Comparison of ENCODE assay signal across 8 cellular contexts in genomic region chr6:43635387-43636311, GRCh38. TPM values are rescaled to one million over a fixed set of nuclear protein-coding genes. Genes with fewer than 3 reads are reported as not detected.
A peak's percentile ranks its signal among the peaks of the same experiment; 100 is the strongest.
DNase-seq lines count a peak whose midpoint lies in the region; FAIRE-seq and TF ChIP-seq lines count a peak whose summit lies in the region.

Gene MAD2L1BP, plus strand, starts transcription at chr6:43635840. Its CDS starts 36 bp downstream, at chr6:43635876.

- peak within 1 kb of the TSS; percentile 96 for H3K18ac ChIP-seq in neuronal stem cell (ENCODE audit: low read length)

- TF ChIP-seq POLR2A in NB4 (IDR thresholded peaks at IDR 0.05; ENCODE audit: extremely low read depth, insufficient read length) = peak; percentile 88

- TF ChIP-seq CTCF in HEK293 (tag by site-specific recombination; IDR thresholded peaks at IDR 0.05) (no peak), NB4 (IDR thresholded peaks at IDR 0.05; ENCODE audit: low read depth, low read length) (no peak)

- CTCF ChIA-PET in HEK293 (lab: Yijun Ruan, JAX) = interaction anchor here (0.6 to 2.0 kb wide), 8 partner anchors 9 to 438 kb away, joined by 3 to 8 read pairs (median 4); partner anchors contain the start of gene RSPH9

- H2AK5ac ChIP-seq in neuronal stem cell (ENCODE audit: low read depth, low read length) = peak within 1 kb of the TSS; percentile 56

- peak within 1 kb of the TSS; percentile 58 for H3K23ac ChIP-seq in neuronal stem cell (ENCODE audit: low read depth, low read length, poor library complexity)

- H3K9ac ChIP-seq in neuronal stem cell (ENCODE audit: low read depth, low read length, poor library complexity) (peak within 1 kb of the TSS; percentile 85), subcutaneous abdominal adipose tissue (ENCODE audit: low read length in 5 of 5) (peak within 1 kb of the TSS; percentile 91 to 98 (median 92))

- H2BK5ac ChIP-seq in neuronal stem cell (ENCODE audit: low read length) = peak within 1 kb of the TSS; percentile 57

- peak; percentile 75 for DNase-seq in GDM1 (lab: John Stamatoyannopoulos, UW)
- DNase-seq in NB4 (ENCODE audit: low read depth) = peak; percentile 93
- DNase-seq in SK-N-DZ (ENCODE audit: low spot score) = peak; percentile 86
- peak; percentile 54 to 83 (median 71) for DNase-seq in activated naive CD4-positive, alpha-beta T cell (lab: John Stamatoyannopoulos, UW)
- peak; percentile 63 to 73 for DNase-seq in frontal cortex (ENCODE audit: low spot score in 2 of 2)
- peak; percentile 63 for DNase-seq in neuronal stem cell (ENCODE audit: low spot score)

- H2AFZ ChIP-seq in neuronal stem cell (ENCODE audit: low read length) = peak within 1 kb of the TSS; percentile 94

- no peak within 1 kb of the TSS for H4K91ac ChIP-seq in neuronal stem cell (ENCODE audit: low read depth, low read length, poor library complexity)

- H3K36me3 ChIP-seq in HEK293 (ENCODE audit: control insufficient read depth in 2 of 2, insufficient read depth in 1 of 2, low read length in 2 of 2) (peaks cover 35 to 40% of the 10 kb centered on the region in 2 experiments), neuronal stem cell (replicated peaks in 1 of 2; ENCODE audit: control insufficient read depth in 2 of 2, insufficient read depth in 2 of 2, low read length in 2 of 2) (peaks cover 18 to 39% of the 10 kb centered on the region in 2 donors), subcutaneous abdominal adipose tissue (ENCODE audit: control insufficient read depth in 5 of 5, insufficient read depth in 5 of 5, low read length in 5 of 5) (peaks cover 8 to 17% (median 17%) of the 10 kb centered on the region in 5 donors)

- H3K14ac ChIP-seq in neuronal stem cell (ENCODE audit: low read length) = no peak within 1 kb of the TSS

- no peak within 1 kb of the TSS for H3K4ac ChIP-seq in neuronal stem cell (ENCODE audit: low read length)

- H2BK120ac ChIP-seq in neuronal stem cell (ENCODE audit: low read depth, low read length) = no peak within 1 kb of the TSS

- H3K27ac ChIP-seq in HEK293 (ENCODE audit: extremely low read depth, low read depth, low read length) = peak within 1 kb of the TSS; percentile 71
- H3K27ac ChIP-seq in neuronal stem cell (replicated peaks; ENCODE audit: low read length) = peak within 1 kb of the TSS; percentile 42
- H3K27ac ChIP-seq in subcutaneous abdominal adipose tissue (ENCODE audit: low read depth, low read length) = peak within 1 kb of the TSS; percentile 85

- no peak within 1 kb of the TSS for H2BK12ac ChIP-seq in neuronal stem cell (ENCODE audit: low read length)

- H3K4me1 ChIP-seq in HEK293 (ENCODE audit: control insufficient read depth, insufficient read depth, low read length) = peaks cover 2% of the 10 kb centered on the region; the same call in 1 of the 2 replicates
- H3K4me1 ChIP-seq in neuronal stem cell (ENCODE audit: control insufficient read depth in 2 of 2, insufficient read depth in 1 of 2, low read depth in 1 of 2, low read length in 2 of 2) = peaks cover 6 to 8% of the 10 kb centered on the region in 2 donors
- peaks cover 4 to 33% (median 29%) of the 10 kb centered on the region in 5 donors for H3K4me1 ChIP-seq in subcutaneous abdominal adipose tissue (ENCODE audit: control insufficient read depth in 5 of 5, insufficient read depth in 5 of 5, low read length in 5 of 5)

- peak within 1 kb of the TSS; percentile 76 for H2BK15ac ChIP-seq in neuronal stem cell (ENCODE audit: low read length)

- no peaks in the 10 kb centered on the region for H3K27me3 ChIP-seq in neuronal stem cell (ENCODE audit: control insufficient read depth in 3 of 3, insufficient read depth in 3 of 3, low read depth in 1 of 3, low read length in 3 of 3)
- no peaks in the 10 kb centered on the region for H3K27me3 ChIP-seq in subcutaneous abdominal adipose tissue (ENCODE audit: control insufficient read depth in 5 of 5, insufficient read depth in 4 of 5, low read length in 5 of 5)

- H3K4me3 ChIP-seq in HEK293 (ENCODE audit: low read depth, low read length) (peak within 1 kb of the TSS; percentile 91), NB4 (ENCODE audit: low read depth, low read length) (peak within 1 kb of the TSS; percentile 99), neuronal stem cell (ENCODE audit: low read length in 2 of 2) (peak within 1 kb of the TSS; percentile 68 to 94), subcutaneous abdominal adipose tissue (ENCODE audit: low read depth in 1 of 5, low read length in 5 of 5) (peak within 1 kb of the TSS; percentile 89 to 99 (median 98))

- H3K9me3 ChIP-seq in HEK293 (ENCODE audit: control insufficient read depth, insufficient read depth, low read depth, low read length) (no peaks in the 10 kb centered on the region), neuronal stem cell (replicated peaks in 1 of 2; ENCODE audit: control insufficient read depth in 2 of 2, insufficient read depth in 1 of 2, low read depth in 1 of 2, low read length in 2 of 2) (no peaks in the 10 kb centered on the region), subcutaneous abdominal adipose tissue (ENCODE audit: control insufficient read depth in 5 of 5, low read length in 5 of 5) (no peaks in the 10 kb centered on the region)

- POLR2A ChIA-PET in HEK293 (lab: Yijun Ruan, JAX) = interaction anchor here (0.6 to 2.8 kb wide), 16 partner anchors 8 to 445 kb away, joined by 3 to 33 read pairs (median 4); partner anchors contain the start of genes RSPH9 and VEGFA

- no peak for FAIRE-seq in frontal cortex (lab: Jason Lieb, UNC)

- peaks cover 7% of the 10 kb centered on the region for H3K79me1 ChIP-seq in neuronal stem cell (ENCODE audit: low read depth, low read length)

- H4K8ac ChIP-seq in neuronal stem cell (ENCODE audit: low read depth, low read length) = peak within 1 kb of the TSS; percentile 83

- H3K4me2 ChIP-seq in neuronal stem cell (ENCODE audit: insufficient read depth, low read length, poor library complexity, severe bottlenecking) = peak within 1 kb of the TSS; percentile 77

- no CpG with 5 or more reads among the region's 48 CpGs for WGBS in neuronal stem cell (ENCODE audit: extremely low coverage in 2 of 2, insufficient read length in 2 of 2, insufficient replicate concordance in 1 of 2), 2 donors

TF ChIP-seq in HEK293, 187 proteins besides CTCF, POLR2A, EP300 and RAD21 (continues in another document):
- TF ChIP-seq ZNF514 (tag by site-specific recombination; IDR thresholded peaks at IDR 0.05) (no peak), ZNF473 (tag by site-specific recombination; IDR thresholded peaks at IDR 0.05) (no peak), KLF16 (tag by site-specific recombination; IDR thresholded peaks at IDR 0.05) (no peak; the same call in 1 of the 2 replicates), ZNF280C (tag by site-specific recombination; IDR thresholded peaks at IDR 0.05) (no peak), ZNF292 (tag by site-specific recombination; IDR thresholded peaks at IDR 0.05; ENCODE audit: borderline replicate concordance, low read depth) (no peak), PRDM10 (tag by site-specific recombination; IDR thresholded peaks at IDR 0.05) (peak; percentile 42; the same call in 1 of the 2 replicates), ZNF114 (tag by site-specific recombination; IDR thresholded peaks at IDR 0.05) (no peak), ZNF561 (tag by site-specific recombination; IDR thresholded peaks at IDR 0.05; ENCODE audit: borderline replicate concordance) (peak; percentile 73; the same call in 1 of the 2 replicates), ZNF623 (tag by site-specific recombination; IDR thresholded peaks at IDR 0.05) (no peak)

RNA-seq across cellular contexts. Expression of gene MAD2L1BP, which starts in this region (rescaled TPM):
- polyA plus RNA-seq in SK-N-DZ (2014; cell fraction: cytosol; rRNA removed) = 36.2 and 42.7 TPM in 2 replicates
- 27.0 and 28.3 TPM in 2 replicates for polyA plus RNA-seq in SK-N-DZ (2014; cell fraction: nucleus; rRNA removed)
- 25.3 TPM for total RNA-seq in frontal cortex
- 21.5 TPM for polyA plus RNA-seq in neuronal stem cell (2013, experiment 1 of 2)
- polyA plus RNA-seq in neuronal stem cell (2013, experiment 2 of 2) = 22.5 TPM

Comparison
In these comparisons a context has a peak if more than half of its experiments do, and no peak if none do; other contexts are left out.
1. Peak in every context shown above with its lines: DNase-seq, H3K4me3 ChIP-seq and H3K27ac ChIP-seq.